In the genomic region with DNA sequence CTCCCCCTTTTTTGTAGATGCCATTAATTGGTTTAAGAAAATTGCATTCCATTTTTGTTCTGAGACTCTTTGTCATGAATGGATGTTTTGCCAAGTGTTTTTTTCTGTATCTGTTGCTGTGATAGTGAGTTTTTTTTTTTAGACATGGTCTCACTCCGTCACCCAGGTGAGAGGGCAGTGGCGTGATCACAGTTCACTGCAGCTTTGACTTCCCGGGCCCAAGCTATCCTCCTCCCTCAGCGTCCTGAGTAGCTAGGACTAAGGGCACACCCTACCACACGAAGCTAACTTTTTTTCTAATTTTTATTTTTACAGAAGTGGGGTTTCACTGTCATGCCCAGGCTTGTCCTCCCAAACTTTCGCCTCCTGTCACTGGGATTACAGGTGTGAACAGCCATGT, we compare ENCODE assay signal across 17 cellular contexts. TPM values are rescaled to one million over a fixed set of nuclear protein-coding genes. Genes with fewer than 3 reads are reported as not detected.
DNase-seq lines count a peak whose midpoint lies in the region; ATAC-seq, FAIRE-seq and TF ChIP-seq lines count a peak whose summit lies in the region.
"Had no signal": no experiment of that assay in that cellular context is flagged by ENCODE, and none has a peak within 500 bp of the region (broad histone marks: within the 10 kb centered on the region; RNA-seq: fewer than 3 reads in every experiment).

No MANE protein-coding gene starts in this region.

- peaks cover 21% of the 10 kb centered on the region for H3K4me1 Mint-ChIP-seq in astrocyte (ENCODE audit: low read depth, unreplicated experiment)
- H3K4me1 Mint-ChIP-seq in natural killer cell treated with Interleukin-12 subunit alpha and Interleukin-12 subunit beta and Interleukin-15 and Interleukin-18, amount 100 ng/mL, for 72 hours (ENCODE audit: low read depth in 2 of 2): peaks cover 0 to 17% of the 10 kb centered on the region in 2 donors
- H3K4me1 Mint-ChIP-seq: IgD-negative memory B cell had no signal

- H3K9me3 Mint-ChIP-seq in astrocyte (ENCODE audit: unreplicated experiment): no peaks in the 10 kb centered on the region
- H3K9me3 Mint-ChIP-seq in natural killer cell treated with Interleukin-12 subunit alpha and Interleukin-12 subunit beta and Interleukin-15 and Interleukin-18, amount 100 ng/mL, for 72 hours: no peaks in the 10 kb centered on the region
- H3K9me3 Mint-ChIP-seq: CD4-positive, alpha-beta T cell; HFFc6; IgD-negative memory B cell had no signal

- H3K27me3 Mint-ChIP-seq in astrocyte (ENCODE audit: low read depth, unreplicated experiment): no peaks in the 10 kb centered on the region
- H3K27me3 Mint-ChIP-seq in natural killer cell treated with Interleukin-12 subunit alpha and Interleukin-12 subunit beta and Interleukin-15 and Interleukin-18, amount 100 ng/mL, for 72 hours: no peaks in the 10 kb centered on the region
- H3K27me3 Mint-ChIP-seq: CD4-positive, alpha-beta T cell; IgD-negative memory B cell had no signal

- no peak for TF ChIP-seq CTCF in astrocyte (IDR thresholded peaks at IDR 0.05; ENCODE audit: insufficient read depth, low read depth, low read length)

- H3K9ac ChIP-seq in HUES64 (ENCODE audit: low read depth, low read length): no peak overlapping the region
- H3K9ac ChIP-seq in astrocyte (ENCODE audit: low read length): no peak overlapping the region

- FAIRE-seq in astrocyte (lab: Jason Lieb, UNC): no peak
- FAIRE-seq: D721Med, GM19239, H54, HepG2, HTR-8/SVneo had no signal

- H3K4me3 ChIP-seq in HUES64 (ENCODE audit: low read length) (no peak overlapping the region), astrocyte (ENCODE audit: insufficient read depth, low read depth, low read length) (no peak overlapping the region)

- peaks cover 14% of the 10 kb centered on the region; the same call in 1 of the 2 replicates for H3K4me1 ChIP-seq in HUES64 (ENCODE audit: insufficient read depth, low read length)
- no peaks in the 10 kb centered on the region for H3K4me1 ChIP-seq in astrocyte (ENCODE audit: insufficient read depth, low read length)
- H3K4me1 ChIP-seq: Caco-2 had no signal

- no peak for ATAC-seq in natural killer cell treated with Interleukin-12 subunit alpha and Interleukin-12 subunit beta and Interleukin-15 and Interleukin-18, amount 100 ng/mL, for 72 hours
- ATAC-seq in HG03135 (IDR thresholded peaks at IDR 0.05; ENCODE audit: unreplicated experiment): no peak
- ATAC-seq: HCT116, HepG2 had no signal

- H3K27ac Mint-ChIP-seq in astrocyte (ENCODE audit: unreplicated experiment): peak overlapping the region; percentile 69
- H3K27ac Mint-ChIP-seq in natural killer cell treated with Interleukin-12 subunit alpha and Interleukin-12 subunit beta and Interleukin-15 and Interleukin-18, amount 100 ng/mL, for 72 hours: no peak overlapping the region
- H3K27ac Mint-ChIP-seq: CD4-positive, alpha-beta T cell; HFFc6; IgD-negative memory B cell had no signal

- H3K9me3 ChIP-seq in HUES64 (ENCODE audit: insufficient read depth, low read depth, low read length) (no peaks in the 10 kb centered on the region), astrocyte (ENCODE audit: insufficient read depth, low read depth, low read length) (no peaks in the 10 kb centered on the region)
- H3K9me3 ChIP-seq: Caco-2 had no signal

- DNase-seq in astrocyte (ENCODE audit: low read depth) (no peak), epithelial cell of prostate (ENCODE audit: low read depth, low spot score) (no peak), amygdala (lab: John Stamatoyannopoulos, UW) (no peak)
- DNase-seq in natural killer cell treated with Interleukin-12 subunit alpha and Interleukin-12 subunit beta and Interleukin-15 and Interleukin-18, amount 100 ng/mL, for 72 hours (ENCODE audit: low spot score): no peak
- DNase-seq: Caco-2; CD4-positive, alpha-beta T cell; HFFc6 had no signal

- H3K4me3 Mint-ChIP-seq in astrocyte (ENCODE audit: unreplicated experiment): no peak overlapping the region
- no peak overlapping the region for H3K4me3 Mint-ChIP-seq in natural killer cell treated with Interleukin-12 subunit alpha and Interleukin-12 subunit beta and Interleukin-15 and Interleukin-18, amount 100 ng/mL, for 72 hours
- H3K4me3 Mint-ChIP-seq: CD4-positive, alpha-beta T cell; HFFc6; IgD-negative memory B cell had no signal

- peaks cover 10% of the 10 kb centered on the region for H4K20me1 ChIP-seq in astrocyte (ENCODE audit: insufficient read depth, low read length)

- peaks cover 3% of the 10 kb centered on the region for H3K79me2 ChIP-seq in astrocyte (ENCODE audit: insufficient read depth, low read length)

- 0 out of 2 replicates have a peak overlapping the region, but pooled peaks have one; percentile 18 for H3K27ac ChIP-seq in HUES64 (ENCODE audit: low read depth, low read length)
- H3K27ac ChIP-seq in astrocyte (ENCODE audit: low read depth, low read length): no peak overlapping the region
- peak overlapping the region; percentile 16 for H3K27ac ChIP-seq in epithelial cell of prostate
- H3K27ac ChIP-seq: C4-2B had no signal

- H3K36me3 ChIP-seq in HUES64 (ENCODE audit: insufficient read depth, low read length) (peaks cover 15% of the 10 kb centered on the region), astrocyte (ENCODE audit: insufficient read depth, low read length) (peaks cover under 1% of the 10 kb centered on the region)

- WGBS in HUES64: 73% methylated on average over 6 of the region's 6 CpGs

- no peaks in the 10 kb centered on the region for H3K27me3 ChIP-seq in HUES64 (ENCODE audit: insufficient read depth, low read length)
- no peaks in the 10 kb centered on the region for H3K27me3 ChIP-seq in astrocyte (ENCODE audit: insufficient read depth, low read length)

- H3K4me2 ChIP-seq in astrocyte (ENCODE audit: low read length): no peak overlapping the region

- peaks cover 2% of the 10 kb centered on the region for H3K36me3 Mint-ChIP-seq in astrocyte (ENCODE audit: low read depth, unreplicated experiment)
- H3K36me3 Mint-ChIP-seq in natural killer cell treated with Interleukin-12 subunit alpha and Interleukin-12 subunit beta and Interleukin-15 and Interleukin-18, amount 100 ng/mL, for 72 hours: no peaks in the 10 kb centered on the region
- H3K36me3 Mint-ChIP-seq: IgD-negative memory B cell had no signal

- no peak overlapping the region for H2AFZ ChIP-seq in astrocyte (ENCODE audit: low read depth, low read length)

RNA-seq across cellular contexts. Expression of gene USP9Y, which starts 51.8 kb away (rescaled TPM):
- 15.8 TPM for polyA plus RNA-seq in HUES64 (2013, experiment 1 of 2)
- polyA plus RNA-seq in HUES64 (2013, experiment 2 of 2): 18.4 TPM
- 21.5 and 23.6 TPM in 2 replicates for total RNA-seq in astrocyte
- total RNA-seq in natural killer cell treated with Interleukin-12 subunit alpha and Interleukin-12 subunit beta and Interleukin-15 and Interleukin-18, amount 100 ng/mL, for 72 hours: 10 to 100 TPM in 1 of 2 donors, not detected in 1; 16.1 TPM
- total RNA-seq: Caco-2 had no signal
- polyA plus RNA-seq: IgD-negative memory B cell had no signal
